In the genomic region with DNA sequence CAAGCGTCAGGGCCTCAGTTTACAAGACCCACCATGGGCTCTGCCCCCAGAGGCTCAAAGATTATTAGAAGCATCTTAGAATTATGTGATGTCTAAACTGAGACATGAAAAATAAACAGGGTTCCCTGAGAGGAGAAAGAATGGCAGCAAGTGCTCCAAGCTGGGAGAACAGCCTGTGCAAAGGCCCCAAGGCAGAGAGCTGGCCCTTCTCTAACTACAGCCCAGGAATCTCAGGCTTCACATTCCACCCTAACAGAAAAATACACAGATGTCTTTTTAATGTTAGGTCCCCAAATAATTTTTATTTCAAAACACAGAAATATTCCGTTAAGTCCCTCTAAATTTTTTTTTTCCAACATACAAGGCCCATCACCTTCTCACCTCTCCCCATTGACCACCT, we compare ENCODE assay signal across 1 cellular context.
TF ChIP-seq lines count a peak whose summit lies in the region.

No MANE protein-coding gene starts in this region.

TF ChIP-seq in HepG2, 621 proteins besides CTCF, POLR2A, EP300 and RAD21:
- TF ChIP-seq TBL1XR1 (IDR thresholded peaks at IDR 0.05; ENCODE audit: borderline replicate concordance, low read length, partially characterized antibody) (no peak), ZNF337 (CRISPR knock-in tag; IDR thresholded peaks at IDR 0.05; ENCODE audit: borderline replicate concordance, low read depth) (no peak), FOSL1 (CRISPR knock-in tag; IDR thresholded peaks at IDR 0.05; ENCODE audit: borderline replicate concordance) (no peak), ZSCAN21 (CRISPR knock-in tag; IDR thresholded peaks at IDR 0.05; ENCODE audit: borderline replicate concordance) (no peak), ZNF17 (CRISPR knock-in tag; IDR thresholded peaks at IDR 0.05) (no peak), REL (CRISPR knock-in tag; conservative IDR thresholded peaks at IDR 0.05) (no peak), ZNF296 (CRISPR knock-in tag; conservative IDR thresholded peaks at IDR 0.05) (no peak), ZNF329 (CRISPR knock-in tag; IDR thresholded peaks at IDR 0.05; ENCODE audit: low read depth) (no peak), SIX4 (CRISPR knock-in tag; IDR thresholded peaks at IDR 0.05) (no peak), ASH2L (IDR thresholded peaks at IDR 0.05; ENCODE audit: insufficient read length, low read depth, low read length) (no peak), ZNF879 (CRISPR knock-in tag; IDR thresholded peaks at IDR 0.05) (no peak), ZNF251 (CRISPR knock-in tag; IDR thresholded peaks at IDR 0.05) (no peak), ELF1 (CRISPR knock-in tag; IDR thresholded peaks at IDR 0.05) (no peak), ZSCAN12 (CRISPR knock-in tag; IDR thresholded peaks at IDR 0.05) (no peak)
- TF ChIP-seq, protein P1, sequence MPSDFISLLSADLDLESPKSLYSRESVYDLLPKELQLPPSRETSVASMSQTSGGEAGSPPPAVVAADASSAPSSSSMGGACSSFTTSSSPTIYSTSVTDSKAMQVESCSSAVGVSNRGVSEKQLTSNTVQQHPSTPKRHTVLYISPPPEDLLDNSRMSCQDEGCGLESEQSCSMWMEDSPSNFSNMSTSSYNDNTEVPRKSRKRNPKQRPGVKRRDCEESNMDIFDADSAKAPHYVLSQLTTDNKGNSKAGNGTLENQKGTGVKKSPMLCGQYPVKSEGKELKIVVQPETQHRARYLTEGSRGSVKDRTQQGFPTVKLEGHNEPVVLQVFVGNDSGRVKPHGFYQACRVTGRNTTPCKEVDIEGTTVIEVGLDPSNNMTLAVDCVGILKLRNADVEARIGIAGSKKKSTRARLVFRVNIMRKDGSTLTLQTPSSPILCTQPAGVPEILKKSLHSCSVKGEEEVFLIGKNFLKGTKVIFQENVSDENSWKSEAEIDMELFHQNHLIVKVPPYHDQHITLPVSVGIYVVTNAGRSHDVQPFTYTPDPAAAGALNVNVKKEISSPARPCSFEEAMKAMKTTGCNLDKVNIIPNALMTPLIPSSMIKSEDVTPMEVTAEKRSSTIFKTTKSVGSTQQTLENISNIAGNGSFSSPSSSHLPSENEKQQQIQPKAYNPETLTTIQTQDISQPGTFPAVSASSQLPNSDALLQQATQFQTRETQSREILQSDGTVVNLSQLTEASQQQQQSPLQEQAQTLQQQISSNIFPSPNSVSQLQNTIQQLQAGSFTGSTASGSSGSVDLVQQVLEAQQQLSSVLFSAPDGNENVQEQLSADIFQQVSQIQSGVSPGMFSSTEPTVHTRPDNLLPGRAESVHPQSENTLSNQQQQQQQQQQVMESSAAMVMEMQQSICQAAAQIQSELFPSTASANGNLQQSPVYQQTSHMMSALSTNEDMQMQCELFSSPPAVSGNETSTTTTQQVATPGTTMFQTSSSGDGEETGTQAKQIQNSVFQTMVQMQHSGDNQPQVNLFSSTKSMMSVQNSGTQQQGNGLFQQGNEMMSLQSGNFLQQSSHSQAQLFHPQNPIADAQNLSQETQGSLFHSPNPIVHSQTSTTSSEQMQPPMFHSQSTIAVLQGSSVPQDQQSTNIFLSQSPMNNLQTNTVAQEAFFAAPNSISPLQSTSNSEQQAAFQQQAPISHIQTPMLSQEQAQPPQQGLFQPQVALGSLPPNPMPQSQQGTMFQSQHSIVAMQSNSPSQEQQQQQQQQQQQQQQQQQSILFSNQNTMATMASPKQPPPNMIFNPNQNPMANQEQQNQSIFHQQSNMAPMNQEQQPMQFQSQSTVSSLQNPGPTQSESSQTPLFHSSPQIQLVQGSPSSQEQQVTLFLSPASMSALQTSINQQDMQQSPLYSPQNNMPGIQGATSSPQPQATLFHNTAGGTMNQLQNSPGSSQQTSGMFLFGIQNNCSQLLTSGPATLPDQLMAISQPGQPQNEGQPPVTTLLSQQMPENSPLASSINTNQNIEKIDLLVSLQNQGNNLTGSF (CRISPR knock-in tag; IDR thresholded peaks at IDR 0.05) = no peak
